8 cellular contexts compared by ENCODE assay signal in the genomic region with DNA sequence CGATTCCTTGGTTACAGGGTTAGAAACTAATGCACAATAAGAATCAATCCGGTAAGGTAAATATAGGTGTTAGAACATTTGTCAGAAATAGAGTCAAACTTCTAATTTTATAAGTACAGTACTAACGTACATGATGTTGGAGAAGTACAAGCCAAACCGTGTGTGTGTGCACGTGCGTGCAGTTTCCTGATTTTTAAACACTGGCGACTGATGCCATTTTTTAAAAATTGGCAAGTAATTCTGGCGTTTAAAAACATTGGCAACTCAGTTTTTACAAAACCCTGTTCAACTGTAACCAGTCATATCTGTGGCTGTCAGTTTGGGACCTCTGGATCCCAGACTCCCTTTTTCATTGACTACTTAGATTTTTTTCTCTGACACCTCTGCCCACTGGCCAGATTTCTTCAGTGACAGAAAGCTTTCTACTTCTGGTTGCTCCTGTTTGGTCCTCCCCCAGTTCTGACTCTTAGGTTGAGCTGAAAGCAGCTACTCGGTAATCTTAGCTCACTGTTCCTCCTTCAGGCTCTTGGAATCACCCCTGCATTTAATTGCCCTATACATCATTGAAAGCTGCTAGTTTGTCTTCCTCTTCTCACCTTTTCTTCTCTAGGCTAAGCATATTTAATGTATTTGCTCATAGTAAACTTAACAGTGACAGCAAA. TPM values are rescaled to one million over a fixed set of nuclear protein-coding genes. Genes with fewer than 3 reads are reported as not detected.
DNase-seq lines count a peak whose midpoint lies in the region; ATAC-seq and TF ChIP-seq lines count a peak whose summit lies in the region.

No MANE protein-coding gene starts in this region.

- no TSS peak for BruUV-seq in MCF 10A (replicated peaks; lab: Mats Ljungman, UMichigan)

- H3K36me3 Mint-ChIP-seq in MCF 10A (ENCODE audit: insufficient read depth, unreplicated experiment) (no peaks in the 10 kb centered on the region), mesothelial cell of epicardium (peaks cover 21% of the 10 kb centered on the region)

- intact Hi-C loops in MCF 10A (cut with micrococcal nuclease) = loop anchor here (1.0 to 5.0 kb wide), 3 partner anchors 16 to 86 kb away; no protein-coding TSS in a partner anchor

- POLR2A ChIA-PET in MCF 10A (lab: Yijun Ruan, JAX) = interaction anchor here (0.6 to 3.5 kb wide), 25 partner anchors 10 to 498 kb away, joined by 3 to 82 read pairs (median 6); a partner anchor contains a TSS

- peaks cover 10% of the 10 kb centered on the region; the same call in 1 of the 2 replicates for H3K36me3 ChIP-seq in KOPT-K1 (ENCODE audit: insufficient read depth, low read length)

- H3K27ac ChIP-seq in KOPT-K1 (ENCODE audit: low read depth, low read length, poor library complexity, severe bottlenecking) = peak overlapping the region; percentile 80

- peak overlapping the region; percentile 99 for H3K27ac Mint-ChIP-seq in MCF 10A (ENCODE audit: low read depth, unreplicated experiment)
- peak overlapping the region; percentile 100 for H3K27ac Mint-ChIP-seq in mesothelial cell of epicardium

- H3K4me1 Mint-ChIP-seq in MCF 10A (ENCODE audit: insufficient read depth, unreplicated experiment) = peaks cover 45% of the 10 kb centered on the region
- H3K4me1 Mint-ChIP-seq in mesothelial cell of epicardium = peaks cover 21% of the 10 kb centered on the region

- no peak for ATAC-seq in HG03571 (IDR thresholded peaks at IDR 0.05; ENCODE audit: unreplicated experiment)
- ATAC-seq in GM18873 (IDR thresholded peaks at IDR 0.05; ENCODE audit: low FRiP score, unreplicated experiment) = no peak

- H3K9me3 Mint-ChIP-seq in MCF 10A (ENCODE audit: unreplicated experiment) (peaks cover 11% of the 10 kb centered on the region), mesothelial cell of epicardium (peaks cover 11% of the 10 kb centered on the region)

- CTCF ChIA-PET in MCF 10A (lab: Yijun Ruan, JAX) = interaction anchor here (0.6 to 1.9 kb wide), 10 partner anchors 14 to 117 kb away, joined by 3 to 8 read pairs (median 4); no protein-coding TSS in a partner anchor

- H3K4me3 Mint-ChIP-seq in MCF 10A (ENCODE audit: unreplicated experiment) (peak overlapping the region; percentile 99), mesothelial cell of epicardium (peak overlapping the region; percentile 97)

- TF ChIP-seq CTCF in MCF 10A (IDR thresholded peaks at IDR 0.05; ENCODE audit: unreplicated experiment) = no peak
- no peak for TF ChIP-seq CTCF in mesothelial cell of epicardium (IDR thresholded peaks at IDR 0.05; ENCODE audit: unreplicated experiment)

- DNase-seq in AG20443 (ENCODE audit: low spot score) = peak; percentile 18
- no peak for DNase-seq in MCF 10A (ENCODE audit: unreplicated experiment)
- DNase-seq in mesothelial cell of epicardium (ENCODE audit: low spot score in 2 of 2, unreplicated experiment in 2 of 2) = no peak
- DNase-seq in SW 1271 (lab: John Stamatoyannopoulos, UW) = no peak
- no peak for DNase-seq in mucosa of gallbladder (ENCODE audit: low spot score)

- peaks cover 10% of the 10 kb centered on the region for H3K9me3 ChIP-seq in KOPT-K1 (ENCODE audit: insufficient read depth, low read length, poor library complexity, severe bottlenecking)

- no peaks in the 10 kb centered on the region for H3K27me3 Mint-ChIP-seq in MCF 10A (ENCODE audit: insufficient read depth, unreplicated experiment)
- H3K27me3 Mint-ChIP-seq in mesothelial cell of epicardium (ENCODE audit: low read depth) = peaks cover 2% of the 10 kb centered on the region

RNA-seq across cellular contexts. Expression of a gene that starts 0.8 kb away (rescaled TPM):
- total RNA-seq in MCF 10A (2022) = 52.3 and 54.0 TPM in 2 replicates
- total RNA-seq in mesothelial cell of epicardium = 35.3 to 40.3 TPM (median 37.5 TPM) in 3 replicates
- total RNA-seq in mucosa of gallbladder = 32.0 TPM
